24 cellular contexts compared by ENCODE assay signal in the genomic region with DNA sequence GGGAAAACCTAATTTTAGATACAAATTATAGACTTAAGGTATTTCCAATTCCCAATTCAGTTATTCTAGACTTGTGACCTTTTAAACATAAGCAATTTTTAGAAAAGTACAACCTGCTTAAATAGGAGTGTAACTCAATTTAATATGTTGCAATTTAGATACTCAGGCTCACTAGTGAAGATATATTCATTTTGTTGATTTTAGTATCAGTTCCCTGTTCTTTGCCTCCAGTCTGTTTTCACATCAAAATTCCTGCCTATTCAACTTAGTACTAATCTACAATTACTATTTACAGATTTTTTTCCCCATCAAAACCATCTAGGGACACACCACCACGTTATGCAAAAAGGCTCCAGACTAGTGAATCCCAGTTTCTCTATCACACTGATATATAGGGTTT.
"Had no signal": no experiment of that assay in that cellular context is flagged by ENCODE, and none has a peak within 500 bp of the region (broad histone marks: within the 10 kb centered on the region; RNA-seq: fewer than 3 reads in every experiment).

No MANE protein-coding gene starts in this region.

- H3K36me3 ChIP-seq: breast epithelium had no signal

- H3K9me3 ChIP-seq: breast epithelium, esophagus muscularis mucosa, left ventricle myocardium inferior, right lobe of liver, testis, transverse colon had no signal

- H3K27ac ChIP-seq: breast epithelium, esophagus muscularis mucosa, foreskin keratinocyte, left ventricle myocardium inferior, right lobe of liver, testis, transverse colon, VCaP had no signal

- H3K4me3 Mint-ChIP-seq: activated T-cell treated with anti-CD3 and anti-CD28 coated beads, Interleukin-2, amount 50 U/mL, for 24 hours; activated T-helper 17 cell treated with anti-CD3 and anti-CD28 coated beads, Interleukin-2, amount 50 U/mL, for 72 hours; natural killer cell; T-helper 2 cell treated with Interferon-gamma antibody and Interleukin-4, amounts not matched to agents 5 μg/mL and 100 μg/mL, for 36 hours had no signal

- H3K9me3 Mint-ChIP-seq: activated naive CD4-positive, alpha-beta T cell treated with anti-CD3 and anti-CD28 coated beads, Interleukin-2, amount 50 U/mL, for 72 hours; activated T-cell treated with anti-CD3 and anti-CD28 coated beads, Interleukin-2, amount 50 U/mL, for 24 hours; activated T-helper 17 cell treated with anti-CD3 and anti-CD28 coated beads, Interleukin-2, amount 50 U/mL, for 72 hours; natural killer cell; T-helper 2 cell treated with Interferon-gamma antibody and Interleukin-4, amounts not matched to agents 5 μg/mL and 100 μg/mL, for 36 hours had no signal

- H3K4me1 ChIP-seq: breast epithelium, left ventricle myocardium inferior, right lobe of liver, testis had no signal

- DNase-seq: activated CD4-positive, alpha-beta T cell treated with anti-CD3 and anti-CD28 coated beads for 48 hours; activated CD4-positive, alpha-beta T cell treated with anti-CD3 and anti-CD28 coated beads, Interleukin-2, amount 50 U/mL, for 48 hours; activated CD8-positive, alpha-beta memory T cell treated with anti-CD3 and anti-CD28 coated beads, Interleukin-2, amount 50 U/mL, for 4 hours; activated gamma-delta T cell treated with Interleukin-2 at 50 U/mL for 16 hours; activated T-cell treated with anti-CD3 and anti-CD28 coated beads, Interleukin-2, amount 50 U/mL, for 24 hours; central memory CD4-positive, alpha-beta T cell; effector CD4-positive, alpha-beta T cell; foreskin keratinocyte; left ventricle myocardium inferior; mesendoderm; natural killer cell; right lobe of liver; stimulated activated CD4-positive, alpha-beta T cell treated with anti-CD3 and anti-CD28 coated beads, Interleukin-2, amount 100 ng/mL, for 48 hours; stimulated activated naive CD8-positive, alpha-beta T cell treated with anti-CD3 and anti-CD28 coated beads, Interleukin-15, Interleukin-2, amounts not matched to agents 100 U/mL and 50 U/mL, for 24 hours; testis; transverse colon had no signal

- H3K27ac Mint-ChIP-seq: activated naive CD4-positive, alpha-beta T cell treated with anti-CD3 and anti-CD28 coated beads, Interleukin-2, amount 50 U/mL, for 72 hours; activated T-cell treated with anti-CD3 and anti-CD28 coated beads, Interleukin-2, amount 50 U/mL, for 24 hours; activated T-helper 17 cell treated with anti-CD3 and anti-CD28 coated beads, Interleukin-2, amount 50 U/mL, for 72 hours; natural killer cell; T-helper 2 cell treated with Interferon-gamma antibody and Interleukin-4, amounts not matched to agents 5 μg/mL and 100 μg/mL, for 36 hours had no signal

- H3K27me3 ChIP-seq: breast epithelium, esophagus muscularis mucosa, foreskin keratinocyte, right lobe of liver, testis, transverse colon had no signal

- ATAC-seq: activated CD4-positive, CD25-positive, alpha-beta regulatory T cell treated with anti-CD3 and anti-CD28 coated beads, Interleukin-2, amount 50 U/mL, for 24 hours; activated naive CD4-positive, alpha-beta T cell treated with anti-CD3 and anti-CD28 coated beads, Interleukin-2, amount 50 U/mL, for 72 hours; activated T-helper 17 cell treated with anti-CD3 and anti-CD28 coated beads, Interleukin-2, amount 50 U/mL, for 72 hours; foreskin keratinocyte; natural killer cell; right lobe of liver; stimulated activated naive CD8-positive, alpha-beta T cell treated with anti-CD3 and anti-CD28 coated beads, Interleukin-15, Interleukin-2, amounts not matched to agents 100 U/mL and 50 U/mL, for 24 hours had no signal

- H3K4me3 ChIP-seq: breast epithelium, esophagus muscularis mucosa, left ventricle myocardium inferior, lung, right lobe of liver, testis, transverse colon had no signal
